6 cellular contexts compared by ENCODE assay signal in genomic region chr20:58981564-58982364, GRCh38. TPM values are rescaled to one million over a fixed set of nuclear protein-coding genes. Genes with fewer than 3 reads are reported as not detected.
DNase-seq lines count a peak whose midpoint lies in the region; ATAC-seq and TF ChIP-seq lines count a peak whose summit lies in the region.

No MANE protein-coding gene starts in this region.

- BruUV-seq in OCI-LY7 (replicated peaks; lab: Mats Ljungman, UMichigan) = TSS peak; percentile 59

- H3K36me3 ChIP-seq in OCI-LY7 (ENCODE audit: insufficient read depth, low read length) = peaks cover 31% of the 10 kb centered on the region
- no peaks in the 10 kb centered on the region for H3K36me3 ChIP-seq in fibroblast of lung (ENCODE audit: control insufficient read depth, insufficient read depth, low read length)

- H2AFZ ChIP-seq in OCI-LY7 (ENCODE audit: low read length) (peak overlapping the region; percentile 43; the same call in 1 of the 2 replicates), fibroblast of lung (ENCODE audit: low read length) (no peak overlapping the region)

- POLR2A ChIA-PET in OCI-LY7 (lab: Charles Lee) = interaction anchor here (0.5 to 4.1 kb wide), 13 partner anchors 9 to 593 kb away, joined by 3 to 13 read pairs (median 3); partner anchors contain the start of genes ATP5F1E, PRELID3B and VAPB

- TF ChIP-seq CTCF in OCI-LY7 (conservative IDR thresholded peaks at IDR 0.05; ENCODE audit: low read length) (no peak), fibroblast of lung (conservative IDR thresholded peaks at IDR 0.05 in 1 of 2, IDR thresholded peaks at IDR 0.05 in 1 of 2; ENCODE audit: low read depth in 1 of 2, low read length in 2 of 2) (no peak)

- peaks cover 8% of the 10 kb centered on the region; the same call in 1 of the 2 replicates for H4K20me1 ChIP-seq in OCI-LY7 (ENCODE audit: insufficient read depth, low read length)
- H4K20me1 ChIP-seq in fibroblast of lung (ENCODE audit: control insufficient read depth, extremely low read depth, insufficient read depth, low read length) = no peaks in the 10 kb centered on the region

- H3K4me3 ChIP-seq in OCI-LY7 (ENCODE audit: low read depth, low read length, poor library complexity, severe bottlenecking) (peak overlapping the region; percentile 96), fibroblast of lung (replicated peaks in 1 of 4; ENCODE audit: control extremely low read depth in 1 of 4, insufficient read depth in 1 of 4, low read depth in 3 of 4, low read length in 4 of 4) (peak overlapping the region; percentile 61 to 98 (median 76))

- H3K79me2 ChIP-seq in OCI-LY7 (ENCODE audit: insufficient read depth, low read depth, low read length) = peaks cover 49% of the 10 kb centered on the region
- H3K79me2 ChIP-seq in fibroblast of lung (ENCODE audit: control insufficient read depth, insufficient read depth, low read length) = peaks cover 36% of the 10 kb centered on the region

- intact Hi-C loops in OCI-LY7 (cut with micrococcal nuclease; ENCODE audit: unreplicated experiment) = loop anchor here (1.0 to 5.0 kb wide), 5 partner anchors 24 to 109 kb away; partner anchors contain the start of gene PRELID3B

- peak overlapping the region; percentile 94 for H3K27ac Mint-ChIP-seq in stimulated activated naive B cell treated with anti-CD40 and anti-IgM and Interleukin-4, amounts not matched to agents 10 μg/mL and 1 μg/mL and 100 μg/mL, for 72 hours

- peak overlapping the region; percentile 79 for H3K9ac ChIP-seq in fibroblast of lung (ENCODE audit: insufficient read depth, low read length)

- no peaks in the 10 kb centered on the region for H3K27me3 ChIP-seq in fibroblast of lung (ENCODE audit: control insufficient read depth, insufficient read depth, low read length)

- H3K4me1 Mint-ChIP-seq in stimulated activated naive B cell treated with anti-CD40 and anti-IgM and Interleukin-4, amounts not matched to agents 10 μg/mL and 1 μg/mL and 100 μg/mL, for 72 hours = peaks cover 30 to 48% of the 10 kb centered on the region in 2 donors

- peaks cover 9 to 21% of the 10 kb centered on the region in 2 donors for H3K36me3 Mint-ChIP-seq in stimulated activated naive B cell treated with anti-CD40 and anti-IgM and Interleukin-4, amounts not matched to agents 10 μg/mL and 1 μg/mL and 100 μg/mL, for 72 hours

- peaks cover 54% of the 10 kb centered on the region for H3K4me1 ChIP-seq in OCI-LY7 (ENCODE audit: insufficient read depth, low read length, poor library complexity, severe bottlenecking)
- no peaks in the 10 kb centered on the region for H3K4me1 ChIP-seq in fibroblast of lung (ENCODE audit: control insufficient read depth, extremely low read depth, insufficient read depth, low read length)

- no peaks in the 10 kb centered on the region for H3K9me2 ChIP-seq in OCI-LY7 (ENCODE audit: insufficient read depth, low read length)

- H3K27ac ChIP-seq in OCI-LY7 (ENCODE audit: low read depth, low read length, poor library complexity, severe bottlenecking) (peak overlapping the region; percentile 54), fibroblast of lung (ENCODE audit: insufficient read depth, low read length) (no peak overlapping the region)

- DNase-seq in DMS 273 (lab: John Stamatoyannopoulos, UW; ENCODE audit: unreplicated experiment) (peak; percentile 64), DMS 273 treated with DMSO at 0.1 percent for 48 hours (lab: John Stamatoyannopoulos, UW) (no peak), OCI-LY7 (ENCODE audit: low spot score) (peak; percentile 40), fibroblast of lung (ENCODE audit: low read depth in 2 of 2) (peak in 1 of 2 donors; percentile 20)
- peak; percentile 9 for DNase-seq in stimulated activated naive B cell treated with anti-CD40 and anti-IgM and Interleukin-4, amounts not matched to agents 10 μg/mL and 1 μg/mL and 100 μg/mL, for 72 hours

- no peaks in the 10 kb centered on the region for H3K27me3 Mint-ChIP-seq in stimulated activated naive B cell treated with anti-CD40 and anti-IgM and Interleukin-4, amounts not matched to agents 10 μg/mL and 1 μg/mL and 100 μg/mL, for 72 hours

- peak overlapping the region; percentile 89 to 92 for H3K4me3 Mint-ChIP-seq in stimulated activated naive B cell treated with anti-CD40 and anti-IgM and Interleukin-4, amounts not matched to agents 10 μg/mL and 1 μg/mL and 100 μg/mL, for 72 hours

- peak overlapping the region; percentile 83 for H3K4me2 ChIP-seq in OCI-LY7 (ENCODE audit: low read length)
- peak overlapping the region; percentile 81 for H3K4me2 ChIP-seq in fibroblast of lung (ENCODE audit: extremely low read depth, insufficient read depth, low read length)

- peaks cover 0 to 5% of the 10 kb centered on the region in 2 donors for H3K9me3 Mint-ChIP-seq in stimulated activated naive B cell treated with anti-CD40 and anti-IgM and Interleukin-4, amounts not matched to agents 10 μg/mL and 1 μg/mL and 100 μg/mL, for 72 hours

- H3K9me3 ChIP-seq in OCI-LY7 (ENCODE audit: low read length) (no peaks in the 10 kb centered on the region), fibroblast of lung (ENCODE audit: control insufficient read depth, insufficient read depth, low read depth, low read length) (no peaks in the 10 kb centered on the region)

- ATAC-seq in stimulated activated naive B cell treated with anti-CD40 and anti-IgM and Interleukin-4, amounts not matched to agents 10 μg/mL and 1 μg/mL and 100 μg/mL, for 72 hours (replicated peaks) = peak; percentile 20 to 33
- no peak for ATAC-seq in GM19452 (IDR thresholded peaks at IDR 0.05; ENCODE audit: unreplicated experiment)

- CTCF ChIA-PET in OCI-LY7 (lab: Charles Lee; ENCODE audit: unreplicated experiment) = no interaction called here

RNA-seq across cellular contexts. Expression of gene NELFCD, which starts 0.7 kb away (rescaled TPM):
- total RNA-seq in OCI-LY7 (2014; rRNA removed; shearing (Covaris generic)) = 83.4 and 90.7 TPM in 2 replicates
- total RNA-seq in OCI-LY7 (2022) (143 and 155 TPM in 2 replicates), fibroblast of lung (46.2 and 46.9 TPM in 2 replicates)
- polyA plus RNA-seq in fibroblast of lung = 78.8 and 95.3 TPM in 2 replicates
- polyA plus RNA-seq in fibroblast of lung (2012) = 48.9 and 65.2 TPM in 2 replicates
- polyA minus RNA-seq in fibroblast of lung (ENCODE audit: low replicate concordance) = 61.1 and 97.4 TPM in 2 replicates

RNA-seq across cellular contexts. Expression of gene CTSZ, which starts 25.3 kb away (rescaled TPM):
- total RNA-seq in OCI-LY7 (2014; rRNA removed; shearing (Covaris generic)) = 47.2 and 50.5 TPM in 2 replicates
- total RNA-seq in OCI-LY7 (2022) = 81.5 and 114 TPM in 2 replicates
- 128 and 250 TPM in 2 replicates for total RNA-seq in fibroblast of lung
- polyA plus RNA-seq in fibroblast of lung = 201 and 208 TPM in 2 replicates
- polyA plus RNA-seq in fibroblast of lung (2012) = 227 and 242 TPM in 2 replicates
- 76.8 and 116 TPM in 2 replicates for polyA minus RNA-seq in fibroblast of lung (ENCODE audit: low replicate concordance)

RNA-seq across cellular contexts. Expression of gene TUBB1, which starts 37.5 kb away (rescaled TPM):
- not detected in 2 replicates for total RNA-seq in OCI-LY7 (2014; rRNA removed; shearing (Covaris generic))
- 0.11 and 0.13 TPM in 2 replicates for total RNA-seq in OCI-LY7 (2022)
- under 0.01 TPM in 2 replicates for total RNA-seq in fibroblast of lung
- not detected in 2 replicates for polyA plus RNA-seq in fibroblast of lung
- polyA plus RNA-seq in fibroblast of lung (2012) = 0.03 TPM in 1 of 2 replicates, not detected in the other
- polyA minus RNA-seq in fibroblast of lung (ENCODE audit: low replicate concordance) = 0.11 TPM in 1 of 2 replicates, not detected in the other

RNA-seq across cellular contexts. Expression of gene ATP5F1E, which starts 50.4 kb away (rescaled TPM):
- 36.7 and 42.4 TPM in 2 replicates for total RNA-seq in OCI-LY7 (2014; rRNA removed; shearing (Covaris generic))
- 65.4 and 67.2 TPM in 2 replicates for total RNA-seq in OCI-LY7 (2022)
- total RNA-seq in fibroblast of lung = 37.8 and 39.3 TPM in 2 replicates
- 56.5 and 63.8 TPM in 2 replicates for polyA plus RNA-seq in fibroblast of lung
- polyA plus RNA-seq in fibroblast of lung (2012) = 112 and 125 TPM in 2 replicates
- polyA minus RNA-seq in fibroblast of lung (ENCODE audit: low replicate concordance) = 1.7 and 3.9 TPM in 2 replicates
